In genomic region chr3:135528638-135529037, GRCh38 we compare ENCODE assay signal across 1 cellular context.
TF ChIP-seq lines count a peak whose summit lies in the region.

No MANE protein-coding gene starts in this region.

TF ChIP-seq in GM23338, 12 proteins besides CTCF, POLR2A, EP300 and RAD21 (continued from another document):
- TF ChIP-seq REST (IDR thresholded peaks at IDR 0.05; ENCODE audit: unreplicated experiment) (no peak), EZH2phosphoT487 (IDR thresholded peaks at IDR 0.05; ENCODE audit: unreplicated experiment) (no peak)
